Comparison of ENCODE assay signal across 17 cellular contexts in genomic region chr22:33883961-33884808, GRCh38. TPM values are rescaled to one million over a fixed set of nuclear protein-coding genes. Genes with fewer than 3 reads are reported as not detected.
DNase-seq lines count a peak whose midpoint lies in the region; ATAC-seq and TF ChIP-seq lines count a peak whose summit lies in the region.
"Had no signal": no experiment of that assay in that cellular context is flagged by ENCODE, and none has a peak within 500 bp of the region (broad histone marks: within the 10 kb centered on the region; RNA-seq: fewer than 3 reads in every experiment).

No MANE protein-coding gene starts in this region.

- no peaks in the 10 kb centered on the region for H3K9me3 Mint-ChIP-seq in WTC11
- H3K9me3 Mint-ChIP-seq: activated naive CD8-positive, alpha-beta T cell treated with anti-CD3 and anti-CD28 coated beads, Interleukin-2, amount 50 U/mL, for 24 hours; CD8-positive, alpha-beta T cell; nephron progenitor cell had no signal

- H3K4me1 ChIP-seq in gastrocnemius medialis = peaks cover 28 to 58% of the 10 kb centered on the region in 2 donors
- H3K4me1 ChIP-seq: HAP-1 had no signal

- no peaks in the 10 kb centered on the region for H3K36me3 ChIP-seq in gastrocnemius medialis
- H3K36me3 ChIP-seq: HAP-1, stomach had no signal

- no peaks in the 10 kb centered on the region for H3K27me3 Mint-ChIP-seq in WTC11 (ENCODE audit: low read depth)
- H3K27me3 Mint-ChIP-seq: activated naive CD8-positive, alpha-beta T cell treated with anti-CD3 and anti-CD28 coated beads, Interleukin-2, amount 50 U/mL, for 24 hours had no signal

- TF ChIP-seq POLR2A in gastrocnemius medialis (IDR thresholded peaks at IDR 0.05) = peak; percentile 23 to 67

- H3K27ac Mint-ChIP-seq in WTC11 = peak overlapping the region; percentile 85
- H3K27ac Mint-ChIP-seq: activated naive CD8-positive, alpha-beta T cell treated with anti-CD3 and anti-CD28 coated beads, Interleukin-2, amount 50 U/mL, for 24 hours; CD8-positive, alpha-beta T cell; nephron progenitor cell had no signal

- H3K36me3 Mint-ChIP-seq in WTC11 = no peaks in the 10 kb centered on the region
- H3K36me3 Mint-ChIP-seq: CD8-positive, alpha-beta T cell had no signal

- ATAC-seq in WTC11 (no peak), left ventricle myocardium superior (peak; percentile 68), gastrocnemius medialis (peak; percentile 88 to 89), GM18870 (IDR thresholded peaks at IDR 0.05; ENCODE audit: unreplicated experiment) (no peak)
- ATAC-seq: activated naive CD8-positive, alpha-beta T cell treated with anti-CD3 and anti-CD28 coated beads, Interleukin-2, amount 50 U/mL, for 24 hours; CD8-positive, alpha-beta T cell had no signal

- peak overlapping the region; percentile 82 to 92 (median 87) for H3K27ac ChIP-seq in gastrocnemius medialis
- H3K27ac ChIP-seq: SK-N-MC, stomach had no signal

- no peaks in the 10 kb centered on the region for H3K9me3 ChIP-seq in gastrocnemius medialis
- H3K9me3 ChIP-seq: HAP-1, stomach had no signal

- no peak overlapping the region for H3K4me3 Mint-ChIP-seq in WTC11
- H3K4me3 Mint-ChIP-seq: activated naive CD8-positive, alpha-beta T cell treated with anti-CD3 and anti-CD28 coated beads, Interleukin-2, amount 50 U/mL, for 24 hours; CD8-positive, alpha-beta T cell; nephron progenitor cell had no signal

- DNase-seq in HK-2 (ENCODE audit: unreplicated experiment) (peak; percentile 17), WTC11 (ENCODE audit: low spot score) (no peak), left ventricle myocardium superior (peak; percentile 45), gastrocnemius medialis (peak; percentile 74 to 84), GM19238 (ENCODE audit: insufficient read length, low spot score) (no peak)
- DNase-seq in activated CD4-positive, alpha-beta T cell treated with anti-CD3 and anti-CD28 coated beads, Interleukin-2, amount 50 U/mL, for 48 hours = no peak
- DNase-seq: activated CD4-positive, alpha-beta T cell treated with anti-CD3 and anti-CD28 coated beads for 1 hour; activated naive CD8-positive, alpha-beta T cell treated with anti-CD3 and anti-CD28 coated beads, Interleukin-2, amount 50 U/mL, for 24 hours; CD8-positive, alpha-beta T cell; DMS53; NCI-H2029 treated with DMSO at 0.1 percent for 48 hours; NCI-H510A treated with DMSO at 0.1 percent for 48 hours; nephron progenitor cell; stomach had no signal

- no peaks in the 10 kb centered on the region for H3K27me3 ChIP-seq in gastrocnemius medialis
- H3K27me3 ChIP-seq: stomach had no signal

- no peak for TF ChIP-seq CTCF in WTC11 (IDR thresholded peaks at IDR 0.05)
- no peak for TF ChIP-seq CTCF in gastrocnemius medialis (IDR thresholded peaks at IDR 0.05 in 4 of 5, conservative IDR thresholded peaks at IDR 0.05 in 1 of 5)

- peak overlapping the region in 2 of 4 donors; percentile 23 to 32 for H3K4me3 ChIP-seq in gastrocnemius medialis
- H3K4me3 ChIP-seq: HAP-1, SK-N-MC, stomach had no signal

- H3K4me1 Mint-ChIP-seq in WTC11 = peaks cover 83% of the 10 kb centered on the region

- POLR2A ChIA-PET in WTC11 (lab: Charles Lee) = no interaction called here

- in situ Hi-C loops in gastrocnemius medialis (cut with MboI; ENCODE audit: low sequenced_read_pairs in 4 of 4) = no loop called here

- CTCF ChIA-PET in WTC11 (lab: Charles Lee) = no interaction called here

- intact Hi-C loops in left ventricle myocardium superior (cut with micrococcal nuclease) = no loop called here
- intact Hi-C loops in gastrocnemius medialis (cut with DNase I; ENCODE audit: low total_unique reads) = loop anchor here (2.0 kb wide), 1 partner anchor 37 kb away; the partner anchor contains the start of gene LARGE1

TF ChIP-seq in WTC11, 78 proteins besides CTCF, POLR2A, EP300 and RAD21 (continues in another document):
- TF ChIP-seq, protein P1, sequence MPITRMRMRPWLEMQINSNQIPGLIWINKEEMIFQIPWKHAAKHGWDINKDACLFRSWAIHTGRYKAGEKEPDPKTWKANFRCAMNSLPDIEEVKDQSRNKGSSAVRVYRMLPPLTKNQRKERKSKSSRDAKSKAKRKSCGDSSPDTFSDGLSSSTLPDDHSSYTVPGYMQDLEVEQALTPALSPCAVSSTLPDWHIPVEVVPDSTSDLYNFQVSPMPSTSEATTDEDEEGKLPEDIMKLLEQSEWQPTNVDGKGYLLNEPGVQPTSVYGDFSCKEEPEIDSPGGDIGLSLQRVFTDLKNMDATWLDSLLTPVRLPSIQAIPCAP (CRISPR knock-in tag; IDR thresholded peaks at IDR 0.05) = no peak
- TF ChIP-seq ZNF317 (CRISPR knock-in tag; IDR thresholded peaks at IDR 0.05; ENCODE audit: borderline replicate concordance, low read depth) = no peak
- TF ChIP-seq TEAD1 (CRISPR knock-in tag; IDR thresholded peaks at IDR 0.05) = no peak
- TF ChIP-seq ZNF219 (CRISPR knock-in tag; IDR thresholded peaks at IDR 0.05; ENCODE audit: borderline replicate concordance) = no peak
- no peak for TF ChIP-seq GABPB1 (CRISPR knock-in tag; IDR thresholded peaks at IDR 0.05)
- TF ChIP-seq NR1H2 (CRISPR knock-in tag; IDR thresholded peaks at IDR 0.05) = no peak
- no peak for TF ChIP-seq PRDM15 (CRISPR knock-in tag; IDR thresholded peaks at IDR 0.05)
- no peak for TF ChIP-seq JAZF1 (CRISPR knock-in tag; IDR thresholded peaks at IDR 0.05)
- no peak for TF ChIP-seq RELA (CRISPR knock-in tag; IDR thresholded peaks at IDR 0.05; ENCODE audit: borderline replicate concordance)
- TF ChIP-seq, protein P2, sequence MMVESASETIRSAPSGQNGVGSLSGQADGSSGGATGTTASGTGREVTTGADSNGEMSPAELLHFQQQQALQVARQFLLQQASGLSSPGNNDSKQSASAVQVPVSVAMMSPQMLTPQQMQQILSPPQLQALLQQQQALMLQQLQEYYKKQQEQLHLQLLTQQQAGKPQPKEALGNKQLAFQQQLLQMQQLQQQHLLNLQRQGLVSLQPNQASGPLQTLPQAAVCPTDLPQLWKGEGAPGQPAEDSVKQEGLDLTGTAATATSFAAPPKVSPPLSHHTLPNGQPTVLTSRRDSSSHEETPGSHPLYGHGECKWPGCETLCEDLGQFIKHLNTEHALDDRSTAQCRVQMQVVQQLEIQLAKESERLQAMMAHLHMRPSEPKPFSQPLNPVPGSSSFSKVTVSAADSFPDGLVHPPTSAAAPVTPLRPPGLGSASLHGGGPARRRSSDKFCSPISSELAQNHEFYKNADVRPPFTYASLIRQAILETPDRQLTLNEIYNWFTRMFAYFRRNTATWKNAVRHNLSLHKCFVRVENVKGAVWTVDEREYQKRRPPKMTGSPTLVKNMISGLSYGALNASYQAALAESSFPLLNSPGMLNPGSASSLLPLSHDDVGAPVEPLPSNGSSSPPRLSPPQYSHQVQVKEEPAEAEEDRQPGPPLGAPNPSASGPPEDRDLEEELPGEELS (CRISPR knock-in tag; IDR thresholded peaks at IDR 0.05) = no peak
- no peak for TF ChIP-seq ZNF396 (CRISPR knock-in tag; IDR thresholded peaks at IDR 0.05; ENCODE audit: borderline replicate concordance)
- TF ChIP-seq ELF4 (CRISPR knock-in tag; IDR thresholded peaks at IDR 0.05; ENCODE audit: low read depth) = no peak
- TF ChIP-seq MXD4 (CRISPR knock-in tag; IDR thresholded peaks at IDR 0.05; ENCODE audit: borderline replicate concordance) = no peak
- no peak for TF ChIP-seq ZNF416 (CRISPR knock-in tag; IDR thresholded peaks at IDR 0.05)
- TF ChIP-seq, protein P3, sequence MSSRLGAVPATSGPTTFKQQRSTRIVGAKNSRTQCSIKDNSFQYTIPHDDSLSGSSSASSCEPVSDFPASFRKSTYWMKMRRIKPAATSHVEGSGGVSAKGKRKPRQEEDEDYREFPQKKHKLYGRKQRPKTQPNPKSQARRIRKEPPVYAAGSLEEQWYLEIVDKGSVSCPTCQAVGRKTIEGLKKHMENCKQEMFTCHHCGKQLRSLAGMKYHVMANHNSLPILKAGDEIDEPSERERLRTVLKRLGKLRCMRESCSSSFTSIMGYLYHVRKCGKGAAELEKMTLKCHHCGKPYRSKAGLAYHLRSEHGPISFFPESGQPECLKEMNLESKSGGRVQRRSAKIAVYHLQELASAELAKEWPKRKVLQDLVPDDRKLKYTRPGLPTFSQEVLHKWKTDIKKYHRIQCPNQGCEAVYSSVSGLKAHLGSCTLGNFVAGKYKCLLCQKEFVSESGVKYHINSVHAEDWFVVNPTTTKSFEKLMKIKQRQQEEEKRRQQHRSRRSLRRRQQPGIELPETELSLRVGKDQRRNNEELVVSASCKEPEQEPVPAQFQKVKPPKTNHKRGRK (CRISPR knock-in tag; IDR thresholded peaks at IDR 0.05; ENCODE audit: borderline replicate concordance) = no peak

RNA-seq across cellular contexts. Expression of gene LARGE1, which starts 36.1 kb away (rescaled TPM):
- total RNA-seq in WTC11 (2021) (62.4 to 72.6 TPM (median 68.8 TPM) in 3 replicates), left ventricle myocardium superior (147 TPM), gastrocnemius medialis (10 to 100 TPM; 48.5 to 91.0 (median 68.4) TPM)

Comparison
In these comparisons a context has a peak if more than half of its experiments do, and no peak if none do; other contexts are left out.
1. DNase-seq: peak in HK-2 (single experiment), left ventricle myocardium superior (single experiment) and gastrocnemius medialis (2 of 2); none in WTC11 (single experiment), activated CD4-positive, alpha-beta T cell treated with anti-CD3 and anti-CD28 coated beads, Interleukin-2, amount 50 U/mL, for 48 hours (0 of 2) and GM19238 (single experiment).
2. ATAC-seq: peak in left ventricle myocardium superior (single experiment) and gastrocnemius medialis (2 of 2); none in WTC11 (single experiment) and GM18870 (single experiment).